ENCODE assay signal across 10 cellular contexts in genomic region chr9:121282309-121283071, GRCh38. TPM values are rescaled to one million over a fixed set of nuclear protein-coding genes. Genes with fewer than 3 reads are reported as not detected.
DNase-seq lines count a peak whose midpoint lies in the region; FAIRE-seq and TF ChIP-seq lines count a peak whose summit lies in the region.
"Had no signal": no experiment of that assay in that cellular context is flagged by ENCODE, and none has a peak within 500 bp of the region (broad histone marks: within the 10 kb centered on the region; RNA-seq: fewer than 3 reads in every experiment).

No MANE protein-coding gene starts in this region.

- intact Hi-C loops in Caco-2 (cut with micrococcal nuclease; ENCODE audit: unreplicated experiment) (no loop called here), cardiac septum (cut with DNase I) (loop anchor here (1.0 to 5.0 kb wide), 2 partner anchors 44 to 90 kb away; partner anchors contain the start of gene STOM)

- H3K36me3 ChIP-seq in Caco-2 (ENCODE audit: control insufficient read depth, insufficient read depth, low read length) (peaks cover 3% of the 10 kb centered on the region; the same call in 1 of the 2 replicates), rectal smooth muscle tissue (ENCODE audit: control insufficient read depth, insufficient read depth, low read length) (peaks cover 3% of the 10 kb centered on the region)

- no peak for FAIRE-seq in HTR-8/SVneo (lab: Jason Lieb, UNC)
- FAIRE-seq: islet of Langerhans had no signal

- H3K4me1 ChIP-seq in Caco-2 (peaks cover 55% of the 10 kb centered on the region), rectal smooth muscle tissue (ENCODE audit: control insufficient read depth, insufficient read depth, low read length) (peaks cover 96% of the 10 kb centered on the region)

- H3K4me1 Mint-ChIP-seq in Caco-2 (ENCODE audit: low read depth, unreplicated experiment), result peaks cover 57% of the 10 kb centered on the region

- CTCF ChIA-PET in Caco-2 (lab: Charles Lee), result interaction anchor here (3.0 kb wide), 1 partner anchor 14 kb away, joined by 12 read pairs; the partner anchor contains the start of gene GSN
- CTCF ChIA-PET in RWPE1 (lab: Yijun Ruan, JAX), result interaction anchor here (0.6 to 2.7 kb wide), 5 partner anchors 14 to 118 kb away, joined by 3 to 8 read pairs (median 4); partner anchors contain the start of gene GSN

- no peak overlapping the region for H3K4me3 ChIP-seq in Caco-2 (ENCODE audit: low read depth, low read length)
- peak overlapping the region; percentile 24 for H3K4me3 ChIP-seq in rectal smooth muscle tissue (ENCODE audit: low read length)

- no peaks in the 10 kb centered on the region for H3K27me3 Mint-ChIP-seq in Caco-2 (ENCODE audit: insufficient read depth, unreplicated experiment)

- BruUV-seq in Caco-2 (replicated peaks; lab: Mats Ljungman, UMichigan), result no TSS peak

- TF ChIP-seq CTCF in Caco-2 (IDR thresholded peaks at IDR 0.05; ENCODE audit: insufficient read depth in 1 of 2, low read depth in 1 of 2, low read length in 1 of 2, severe bottlenecking in 1 of 2, unreplicated experiment in 1 of 2), result no peak
- no peak for TF ChIP-seq CTCF in RWPE1 (conservative IDR thresholded peaks at IDR 0.05; ENCODE audit: low read depth)

- POLR2A ChIA-PET in Caco-2 (lab: Charles Lee) (no interaction called here), RWPE1 (lab: Yijun Ruan, JAX; ENCODE audit: low non-redundant PET) (interaction anchor here (0.5 kb wide), 1 partner anchor 13 kb away, joined by 3 read pairs; no protein-coding TSS in a partner anchor)

- no peaks in the 10 kb centered on the region for H3K9me3 ChIP-seq in Caco-2

- H3K9me3 Mint-ChIP-seq in Caco-2 (ENCODE audit: unreplicated experiment), result no peaks in the 10 kb centered on the region

- H3K27me3 ChIP-seq in Caco-2 (replicated peaks; ENCODE audit: control insufficient read depth, insufficient read depth, low read length), result no peaks in the 10 kb centered on the region
- no peaks in the 10 kb centered on the region for H3K27me3 ChIP-seq in rectal smooth muscle tissue (ENCODE audit: control insufficient read depth, insufficient read depth, low read length)

- H3K27ac ChIP-seq in RWPE1 (peak overlapping the region; percentile 99), rectal smooth muscle tissue (ENCODE audit: low read depth, low read length) (peak overlapping the region; percentile 100)

- no peak overlapping the region for H3K4me3 Mint-ChIP-seq in Caco-2 (ENCODE audit: unreplicated experiment)

- DNase-seq in Caco-2, result no peak
- peak; percentile 69 for DNase-seq in RWPE1 (ENCODE audit: low spot score)
- DNase-seq in cardiac septum (ENCODE audit: low spot score), result peak; percentile 75
- DNase-seq in epidermal melanocyte (ENCODE audit: insufficient read length, low spot score), result no peak
- no peak for DNase-seq in dedifferentiated amniotic fluid mesenchymal stem cell (ENCODE audit: extremely low spot score)
- no peak for DNase-seq in activated CD4-positive, alpha-beta T cell treated with anti-CD3 and anti-CD28 coated beads for 4 hours
- no peak for DNase-seq in HTR-8/SVneo (ENCODE audit: insufficient read length, low spot score)
- DNase-seq: activated CD8-positive, alpha-beta memory T cell treated with anti-CD3 and anti-CD28 coated beads for 24 hours had no signal

- H3K9ac ChIP-seq in rectal smooth muscle tissue (ENCODE audit: low read length), result no peak overlapping the region

- peak overlapping the region; percentile 81 for H3K27ac Mint-ChIP-seq in Caco-2 (ENCODE audit: unreplicated experiment)

- peaks cover 13% of the 10 kb centered on the region for H3K36me3 Mint-ChIP-seq in Caco-2 (ENCODE audit: insufficient read depth, unreplicated experiment)

RNA-seq across cellular contexts. Expression of gene GSN, which starts 14.5 kb away (rescaled TPM):
- total RNA-seq in Caco-2 (2022) (99.6 and 100 TPM in 2 replicates), cardiac septum (855 TPM)

Comparison
In these comparisons a context has a peak if more than half of its experiments do, and no peak if none do; other contexts are left out.
1. DNase-seq: peak in RWPE1 (single experiment) and cardiac septum (single experiment); none in Caco-2 (0 of 2), epidermal melanocyte (single experiment), dedifferentiated amniotic fluid mesenchymal stem cell (single experiment), activated CD4-positive, alpha-beta T cell treated with anti-CD3 and anti-CD28 coated beads for 4 hours (0 of 2) and HTR-8/SVneo (single experiment).